ENCODE assay signal across 27 cellular contexts in the genomic region with DNA sequence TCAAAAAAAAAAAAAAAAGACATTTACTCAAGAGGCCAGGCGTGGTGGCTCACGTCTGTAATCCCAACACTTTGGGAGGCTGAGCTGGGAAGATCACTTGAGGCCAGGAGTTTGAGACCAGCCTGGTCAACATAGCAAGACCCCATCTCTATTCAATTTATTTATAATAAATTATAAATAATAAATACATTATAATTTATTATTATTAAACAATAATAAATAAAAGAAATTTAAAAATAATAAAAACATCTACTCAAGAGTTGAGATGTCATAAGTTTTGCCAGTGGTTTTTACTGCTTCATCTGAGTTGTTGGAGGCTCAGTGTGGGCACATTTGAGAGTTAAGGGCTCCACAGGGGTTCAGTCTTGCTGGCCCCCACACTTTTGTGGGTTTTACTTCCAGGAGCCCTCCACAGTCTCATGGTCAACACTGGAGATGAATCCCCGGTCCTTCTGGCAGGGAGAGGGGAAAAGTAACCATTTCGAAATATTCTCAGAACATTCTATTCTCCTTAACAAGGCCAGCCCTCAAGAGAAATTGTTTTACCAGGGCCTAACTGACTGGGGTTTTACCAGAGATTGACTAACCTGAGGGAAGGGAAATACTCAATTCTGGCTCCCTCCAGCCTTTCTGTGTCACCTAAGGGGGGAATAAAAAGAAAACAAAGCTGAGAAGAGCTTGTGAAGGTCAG.
"Had no signal": no experiment of that assay in that cellular context is flagged by ENCODE, and none has a peak within 500 bp of the region (broad histone marks: within the 10 kb centered on the region; RNA-seq: fewer than 3 reads in every experiment).

No MANE protein-coding gene starts in this region.

- H3K4me3 ChIP-seq: esophagus muscularis mucosa, hepatocyte, pancreas, psoas muscle, sigmoid colon, suprapubic skin, tibial nerve had no signal

- H3K4me2 ChIP-seq: hepatocyte had no signal

- ATAC-seq: activated CD4-positive, CD25-positive, alpha-beta regulatory T cell treated with anti-CD3 and anti-CD28 coated beads, Interleukin-2, amount 50 U/mL, for 24 hours; left colon; pancreas; psoas muscle had no signal

- H3K27me3 ChIP-seq: esophagus muscularis mucosa, hepatocyte, pancreas, sigmoid colon, suprapubic skin, tibial nerve had no signal

- H3K79me2 ChIP-seq: hepatocyte had no signal

- H3K9me3 ChIP-seq: esophagus muscularis mucosa, pancreas, psoas muscle, sigmoid colon, suprapubic skin, tibial nerve had no signal

- H3K27ac ChIP-seq: esophagus muscularis mucosa, hepatocyte, pancreas, psoas muscle, sigmoid colon, suprapubic skin, tibial nerve, VCaP had no signal

- H3K36me3 ChIP-seq: esophagus muscularis mucosa, pancreas, sigmoid colon, suprapubic skin, tibial nerve had no signal

- H2AFZ ChIP-seq: hepatocyte had no signal

- DNase-seq: activated CD4-positive, alpha-beta T cell treated with anti-CD3 and anti-CD28 coated beads for 48 hours; activated CD4-positive, alpha-beta T cell treated with anti-CD3 and anti-CD28 coated beads, Interleukin-2, amount 50 U/mL, for 48 hours; activated CD8-positive, alpha-beta memory T cell treated with anti-CD3 and anti-CD28 coated beads, Interleukin-2, amount 50 U/mL, for 4 hours; activated effector memory CD4-positive, alpha-beta T cell treated with anti-CD3 and anti-CD28 coated beads, Interleukin-2, amount 50 U/mL, for 16 hours; activated naive CD4-positive, alpha-beta T cell treated with anti-CD3 and anti-CD28 coated beads for 36 hours; activated naive CD8-positive, alpha-beta T cell treated with anti-CD3 and anti-CD28 coated beads for 36 hours; activated T-cell treated with anti-CD3 and anti-CD28 coated beads, Interleukin-2, amount 50 U/mL, for 1 hour; amygdala; central memory CD4-positive, alpha-beta T cell; dermis blood vessel endothelial cell; effector CD4-positive, alpha-beta T cell; kidney; left colon; mammary epithelial cell; nucleus accumbens; pancreas; psoas muscle; sigmoid colon; stimulated activated naive CD4-positive, alpha-beta T cell; SW 1271; T-helper 9 cell had no signal
